9 cellular contexts compared by ENCODE assay signal in genomic region chr1:182389619-182390047, GRCh38. TPM values are rescaled to one million over a fixed set of nuclear protein-coding genes. Genes with fewer than 3 reads are reported as not detected.
DNase-seq lines count a peak whose midpoint lies in the region; ATAC-seq and TF ChIP-seq lines count a peak whose summit lies in the region.
"Had no signal": no experiment of that assay in that cellular context is flagged by ENCODE, and none has a peak within 500 bp of the region (broad histone marks: within the 10 kb centered on the region; RNA-seq: fewer than 3 reads in every experiment).

No MANE protein-coding gene starts in this region.

- no peaks in the 10 kb centered on the region for H3K9me3 Mint-ChIP-seq in progenitor cell of endocrine pancreas (ENCODE audit: low read depth)

- ATAC-seq in HG02571 (IDR thresholded peaks at IDR 0.05; ENCODE audit: unreplicated experiment) = no peak
- ATAC-seq: left colon had no signal

- H3K4me3 ChIP-seq in foreskin fibroblast (ENCODE audit: low read depth in 1 of 2, low read length in 2 of 2) = peak overlapping the region; percentile 57 to 97

- peak; percentile 6 to 19 for DNase-seq in stimulated activated CD4-positive, alpha-beta T cell treated with anti-CD3 and anti-CD28 coated beads, Interleukin-2, amount 100 ng/mL, for 24 hours
- DNase-seq in stimulated activated CD4-positive, alpha-beta T cell treated with anti-CD3 and anti-CD28 coated beads, Interleukin-2, amount 100 ng/mL, for 48 hours = no peak
- DNase-seq in UCSD-AML1 (lab: John Stamatoyannopoulos, UW; ENCODE audit: unreplicated experiment) (peak; percentile 22), foreskin fibroblast (no peak), progenitor cell of endocrine pancreas (ENCODE audit: low spot score, unreplicated experiment) (no peak), iPS-NIHi7 (ENCODE audit: extremely low spot score) (no peak)
- DNase-seq in stimulated activated CD4-positive, alpha-beta T cell treated with anti-CD3 and anti-CD28 coated beads, Interleukin-1b, Interleukin-23, amount 100 ng/mL, for 48 hours = no peak

- H3K36me3 Mint-ChIP-seq in progenitor cell of endocrine pancreas (ENCODE audit: insufficient read depth) = peaks cover 46% of the 10 kb centered on the region

- H3K27ac Mint-ChIP-seq in progenitor cell of endocrine pancreas = peak overlapping the region; percentile 94

- peak overlapping the region; percentile 95 for H3K4me3 Mint-ChIP-seq in progenitor cell of endocrine pancreas (ENCODE audit: low read depth)

- no peak for TF ChIP-seq CTCF in foreskin fibroblast (IDR thresholded peaks at IDR 0.05; ENCODE audit: low read depth, low read length)
- no peak for TF ChIP-seq CTCF in progenitor cell of endocrine pancreas (IDR thresholded peaks at IDR 0.05; ENCODE audit: unreplicated experiment)

- H3K4me1 Mint-ChIP-seq in progenitor cell of endocrine pancreas (ENCODE audit: low read depth) = peaks cover 45% of the 10 kb centered on the region

- no peaks in the 10 kb centered on the region for H3K27me3 Mint-ChIP-seq in progenitor cell of endocrine pancreas

RNA-seq across cellular contexts. Expression of gene GLUL, which starts 2.0 kb away (rescaled TPM):
- 666 and 734 TPM in 2 replicates for total RNA-seq in progenitor cell of endocrine pancreas

RNA-seq across cellular contexts. Expression of gene TEDDM1, which starts 10.8 kb away (rescaled TPM):
- total RNA-seq in progenitor cell of endocrine pancreas = not detected in 2 replicates
- total RNA-seq: left colon had no signal

Comparison
In these comparisons a context has a peak if more than half of its experiments do, and no peak if none do; other contexts are left out.
1. DNase-seq: peak in stimulated activated CD4-positive, alpha-beta T cell treated with anti-CD3 and anti-CD28 coated beads, Interleukin-2, amount 100 ng/mL, for 24 hours (2 of 2) and UCSD-AML1 (single experiment); none in stimulated activated CD4-positive, alpha-beta T cell treated with anti-CD3 and anti-CD28 coated beads, Interleukin-2, amount 100 ng/mL, for 48 hours (0 of 2), foreskin fibroblast (0 of 2), progenitor cell of endocrine pancreas (single experiment), stimulated activated CD4-positive, alpha-beta T cell treated with anti-CD3 and anti-CD28 coated beads, Interleukin-1b, Interleukin-23, amount 100 ng/mL, for 48 hours (single experiment) and iPS-NIHi7 (single experiment).